8 cellular contexts compared by ENCODE assay signal in the genomic region with DNA sequence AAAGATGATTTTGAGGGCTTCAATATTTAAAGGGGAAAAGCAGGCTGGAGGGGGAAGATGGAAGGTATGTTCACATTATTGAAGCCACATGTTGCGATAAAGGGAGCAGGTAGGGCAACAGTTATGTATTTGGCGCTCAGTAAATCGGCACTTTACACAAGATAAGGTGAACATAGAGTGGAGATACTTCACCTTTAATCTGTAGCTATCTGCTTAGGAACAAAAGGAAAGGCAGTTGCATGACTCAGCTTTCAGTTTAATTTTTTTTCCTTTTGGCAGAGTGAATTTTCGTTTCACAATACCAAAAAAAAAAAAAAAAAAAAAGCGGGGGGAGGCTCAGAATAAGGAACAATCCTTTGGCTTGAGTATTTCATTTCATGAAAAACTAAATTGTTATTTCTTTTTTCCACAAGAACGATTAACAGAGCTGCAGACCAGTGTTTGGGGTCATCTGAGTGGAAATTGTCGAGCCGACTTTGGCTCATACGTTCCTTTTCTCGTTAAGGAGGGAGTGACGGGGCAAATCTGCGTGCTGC. TPM values are rescaled to one million over a fixed set of nuclear protein-coding genes. Genes with fewer than 3 reads are reported as not detected.
DNase-seq lines count a peak whose midpoint lies in the region; ATAC-seq and TF ChIP-seq lines count a peak whose summit lies in the region.

No MANE protein-coding gene starts in this region.

- no peak overlapping the region for H2BK12ac ChIP-seq in trophoblast cell (ENCODE audit: low read length)

- H3K4me3 ChIP-seq in AG09309 (ENCODE audit: control insufficient read depth, low read depth, low read length): peak overlapping the region; percentile 58
- H3K4me3 ChIP-seq in GM23248: peak overlapping the region; percentile 85
- H3K4me3 ChIP-seq in trophoblast cell (ENCODE audit: low read depth, low read length): peak overlapping the region; percentile 76

- H3K23ac ChIP-seq in trophoblast cell (ENCODE audit: low read length): no peak overlapping the region

- H3K27ac ChIP-seq in GM23248 (peak overlapping the region; percentile 94), trophoblast cell (ENCODE audit: low read depth, low read length) (peak overlapping the region; percentile 83)

- DNase-seq in AG09309 (ENCODE audit: low read depth): peak; percentile 14
- peak; percentile 77 for DNase-seq in GM23248
- DNase-seq in T-helper 17 cell: no peak
- peak; percentile 75 for DNase-seq in fibroblast of peridontal ligament (ENCODE audit: extremely low read depth)
- DNase-seq in trophoblast cell: peak in 1 of 2 donors; percentile 60
- DNase-seq in NCI-H748 (lab: John Stamatoyannopoulos, UW; ENCODE audit: unreplicated experiment): no peak
- DNase-seq in activated gamma-delta T cell (lab: John Stamatoyannopoulos, UW): no peak

- peak overlapping the region; percentile 90 for H3K4me3 Mint-ChIP-seq in T-helper 17 cell

- H3K27me3 ChIP-seq in GM23248 (replicated peaks; ENCODE audit: insufficient read depth) (no peaks in the 10 kb centered on the region), trophoblast cell (ENCODE audit: insufficient read depth, low read length) (no peaks in the 10 kb centered on the region)

- H3K79me1 ChIP-seq in trophoblast cell (ENCODE audit: low read length): peaks cover 7% of the 10 kb centered on the region

- H3K36me3 Mint-ChIP-seq in T-helper 17 cell (ENCODE audit: low read depth): peaks cover 2% of the 10 kb centered on the region

- H3K79me2 ChIP-seq in GM23248 (ENCODE audit: insufficient read depth) (no peaks in the 10 kb centered on the region), trophoblast cell (ENCODE audit: control insufficient read depth, insufficient read depth, low read length, poor library complexity) (peaks cover 7% of the 10 kb centered on the region)

- peaks cover 3% of the 10 kb centered on the region for H3K9me3 ChIP-seq in GM23248 (ENCODE audit: low read depth)
- peaks cover 5% of the 10 kb centered on the region for H3K9me3 ChIP-seq in T-helper 17 cell (ENCODE audit: control insufficient read depth, low read length, poor library complexity, severe bottlenecking)
- no peaks in the 10 kb centered on the region for H3K9me3 ChIP-seq in trophoblast cell (ENCODE audit: insufficient read depth, low read depth, low read length)

- no peak for TF ChIP-seq CTCF in AG09309 (IDR thresholded peaks at IDR 0.05; ENCODE audit: control insufficient read depth, insufficient read depth, low read depth, low read length, missing control alignments)

- H3K36me3 ChIP-seq in GM23248 (ENCODE audit: low read depth): no peaks in the 10 kb centered on the region
- H3K36me3 ChIP-seq in trophoblast cell (ENCODE audit: control insufficient read depth in 1 of 2, insufficient read depth in 2 of 2, low read length in 2 of 2): no peaks in the 10 kb centered on the region

- H4K12ac ChIP-seq in trophoblast cell (ENCODE audit: low read depth, low read length): peak overlapping the region; percentile 68

- ATAC-seq in T-helper 17 cell: no peak
- no peak for ATAC-seq in GM18858 (IDR thresholded peaks at IDR 0.05; ENCODE audit: unreplicated experiment)

- no peak overlapping the region for H2AK5ac ChIP-seq in trophoblast cell (ENCODE audit: low read length)

- peak overlapping the region; percentile 95 for H3K9ac ChIP-seq in GM23248
- peak overlapping the region; percentile 70 for H3K9ac ChIP-seq in trophoblast cell (ENCODE audit: low read length)

- H2AFZ ChIP-seq in GM23248: peak overlapping the region; percentile 98
- peak overlapping the region; percentile 92 for H2AFZ ChIP-seq in trophoblast cell (ENCODE audit: insufficient read depth, low read length, poor library complexity)

- no peaks in the 10 kb centered on the region for H4K20me1 ChIP-seq in GM23248 (ENCODE audit: insufficient read depth)

- H4K91ac ChIP-seq in trophoblast cell (ENCODE audit: low read depth, low read length): peak overlapping the region; percentile 79

- H3K18ac ChIP-seq in trophoblast cell (ENCODE audit: low read length): peak overlapping the region; percentile 96

- peak overlapping the region; percentile 73 for H3K4ac ChIP-seq in trophoblast cell (ENCODE audit: low read depth, low read length)

- peak overlapping the region; percentile 92 for H2BK120ac ChIP-seq in trophoblast cell (ENCODE audit: insufficient read depth, low read length, poor library complexity)

- WGBS in GM23248 (ENCODE audit: low coverage in 1 of 2, low lambda C conversion rate in 2 of 2, missing lambda C conversion rate in 2 of 2), 2 experiments: 1 to 2% methylated on average over 12 of the region's 12 CpGs
- no CpG with 5 or more reads among the region's 12 CpGs for WGBS in trophoblast cell (ENCODE audit: extremely low coverage, insufficient coverage, insufficient read length)

- H3K4me1 ChIP-seq in GM23248 (ENCODE audit: insufficient read depth): peaks cover 8% of the 10 kb centered on the region
- H3K4me1 ChIP-seq in trophoblast cell (ENCODE audit: control insufficient read depth in 1 of 2, insufficient read depth in 2 of 2, low read length in 2 of 2): peaks cover 5 to 8% of the 10 kb centered on the region in 2 experiments

- H4K8ac ChIP-seq in trophoblast cell (ENCODE audit: low read depth, low read length): peak overlapping the region; percentile 98

- H2BK5ac ChIP-seq in trophoblast cell (ENCODE audit: low read depth, low read length, poor library complexity): peak overlapping the region; percentile 81

- peak overlapping the region; percentile 92 for H3K14ac ChIP-seq in trophoblast cell (ENCODE audit: low read length)

- H3K4me2 ChIP-seq in GM23248 (ENCODE audit: unreplicated experiment) (peak overlapping the region; percentile 94), trophoblast cell (ENCODE audit: low read length) (peak overlapping the region; percentile 83)

- no peaks in the 10 kb centered on the region for H3F3A ChIP-seq in GM23248 (ENCODE audit: insufficient read depth)

- peak overlapping the region; percentile 94 for H3K27ac Mint-ChIP-seq in T-helper 17 cell

- in situ Hi-C loops in GM23248 (cut with MboI): no loop called here

- no peaks in the 10 kb centered on the region for H3K27me3 Mint-ChIP-seq in T-helper 17 cell

- H3K9me2 ChIP-seq in GM23248 (ENCODE audit: insufficient read depth): no peaks in the 10 kb centered on the region

- peaks cover 34% of the 10 kb centered on the region for H3K4me1 Mint-ChIP-seq in T-helper 17 cell

RNA-seq across cellular contexts. Expression of gene COQ8A, which starts 1.1 kb away (rescaled TPM):
- 8.3 and 10.5 TPM in 2 replicates for total RNA-seq in GM23248 (2014; rRNA removed; shearing (Covaris generic))
- 7.9 and 8.7 TPM in 2 replicates for polyA plus RNA-seq in GM23248 (2016; fragmentation: Nextera tagmentation; extraction: Ambion mirVana)
- 10 to 100 TPM; 30.7 to 37.3 TPM for total RNA-seq in T-helper 17 cell
- polyA plus RNA-seq in trophoblast cell (2013): 4.5 TPM in 2 replicates

Comparison
In these comparisons a context has a peak if more than half of its experiments do, and no peak if none do; other contexts are left out.
1. DNase-seq: peak in AG09309 (single experiment), GM23248 (single experiment) and fibroblast of peridontal ligament (single experiment); none in T-helper 17 cell (0 of 3), NCI-H748 (single experiment) and activated gamma-delta T cell (single experiment).
2. Peak in every context shown above with its lines, with median percentiles within 50 percentile points of each other: H3K4me3 ChIP-seq.